Comparison of ENCODE assay signal across 8 cellular contexts in genomic region chr4:17347445-17347844, GRCh38.
DNase-seq lines count a peak whose midpoint lies in the region; ATAC-seq and TF ChIP-seq lines count a peak whose summit lies in the region.

No MANE protein-coding gene starts in this region.

- H3K79me2 ChIP-seq in PC-9 (ENCODE audit: low read depth): no peaks in the 10 kb centered on the region
- H3K79me2 ChIP-seq in mammary epithelial cell (ENCODE audit: insufficient read depth, low read length): no peaks in the 10 kb centered on the region

- BruUV-seq in PC-9 (replicated peaks; lab: Mats Ljungman, UMichigan) (no TSS peak), mammary epithelial cell (replicated peaks; lab: Mats Ljungman, UMichigan) (no TSS peak)

- H3F3A ChIP-seq in PC-9 (ENCODE audit: insufficient read depth, low read depth): no peaks in the 10 kb centered on the region

- H3K27me3 ChIP-seq in PC-9 (ENCODE audit: insufficient read depth, low read depth) (no peaks in the 10 kb centered on the region), mammary epithelial cell (ENCODE audit: insufficient read depth, low read length) (no peaks in the 10 kb centered on the region)

- no peaks in the 10 kb centered on the region for H4K20me1 ChIP-seq in PC-9 (ENCODE audit: insufficient read depth)
- no peaks in the 10 kb centered on the region for H4K20me1 ChIP-seq in mammary epithelial cell (ENCODE audit: insufficient read depth, low read length)

- H3K4me3 ChIP-seq in PC-9: no peak overlapping the region
- H3K4me3 ChIP-seq in mammary epithelial cell (replicated peaks in 1 of 3; ENCODE audit: insufficient read depth in 1 of 3, low read depth in 2 of 3, low read length in 3 of 3): no peak overlapping the region

- no peaks in the 10 kb centered on the region for H3K4me1 ChIP-seq in PC-9 (replicated peaks; ENCODE audit: insufficient read depth)
- H3K4me1 ChIP-seq in mammary epithelial cell (ENCODE audit: insufficient read depth, low read length): no peaks in the 10 kb centered on the region

- H3K4me2 ChIP-seq in PC-9 (no peak overlapping the region), mammary epithelial cell (ENCODE audit: insufficient read depth, low read depth, low read length) (no peak overlapping the region)

- H3K9ac ChIP-seq in mammary epithelial cell (ENCODE audit: insufficient read depth, low read length): no peak overlapping the region

- WGBS in mammary epithelial cell (ENCODE audit: low coverage, missing lambda C conversion rate): 21% methylated on average over 2 of the region's 2 CpGs

- H3K9me3 ChIP-seq in PC-9 (ENCODE audit: insufficient read depth, low read depth) (no peaks in the 10 kb centered on the region), mammary epithelial cell (replicated peaks; ENCODE audit: insufficient read depth, low read length) (no peaks in the 10 kb centered on the region)

- in situ Hi-C loops in mammary epithelial cell (cut with MboI; ENCODE audit: low sequenced_read_pairs in 2 of 2): loop anchor here in 1 of 2 donors (25.0 kb wide), 1 partner anchor 1060 kb away; no protein-coding TSS in a partner anchor

- no peak overlapping the region for H2AFZ ChIP-seq in PC-9
- no peak overlapping the region for H2AFZ ChIP-seq in mammary epithelial cell (ENCODE audit: low read depth, low read length)

- DNase-seq in D341Med (ENCODE audit: low spot score): peak; percentile 31
- DNase-seq in PC-9: no peak
- peak; percentile 3 for DNase-seq in mammary epithelial cell
- DNase-seq in medulla oblongata (ENCODE audit: extremely low spot score): peak; percentile 47
- DNase-seq in GOT3 (lab: John Stamatoyannopoulos, UW): no peak
- no peak for DNase-seq in superior temporal gyrus (ENCODE audit: extremely low spot score)
- no peak for DNase-seq in SHP77 treated with DMSO at 0.1 percent for 48 hours (lab: John Stamatoyannopoulos, UW)

- intact Hi-C loops in PC-9 (cut with micrococcal nuclease; ENCODE audit: unreplicated experiment): no loop called here
- intact Hi-C loops in mammary epithelial cell (cut with micrococcal nuclease): loop anchor here (1.0 to 5.0 kb wide), 3 partner anchors 100 to 1245 kb away; no protein-coding TSS in a partner anchor

- dilution Hi-C loops in mammary epithelial cell (cut with HindIII; ENCODE audit: low sequenced_read_pairs): no loop called here

- CTCF ChIA-PET in PC-9 (lab: Charles Lee): no interaction called here
- CTCF ChIA-PET in mammary epithelial cell (lab: Charles Lee; ENCODE audit: low non-redundant PET): no interaction called here

- H3K36me3 ChIP-seq in PC-9 (ENCODE audit: low read depth) (no peaks in the 10 kb centered on the region), mammary epithelial cell (ENCODE audit: insufficient read depth, low read length) (no peaks in the 10 kb centered on the region)

- TF ChIP-seq CTCF in PC-9 (conservative IDR thresholded peaks at IDR 0.05) (peak; percentile 58), mammary epithelial cell (conservative IDR thresholded peaks at IDR 0.05 in 1 of 2, IDR thresholded peaks at IDR 0.05 in 1 of 2; ENCODE audit: extremely low read depth in 1 of 2, insufficient read depth in 1 of 2, low read depth in 1 of 2, low read length in 2 of 2) (peak; percentile 37 to 61)

- no peaks in the 10 kb centered on the region for H3K9me2 ChIP-seq in PC-9 (ENCODE audit: insufficient read depth)

- H3K27ac ChIP-seq in PC-9 (no peak overlapping the region), mammary epithelial cell (ENCODE audit: insufficient read depth, low read depth, low read length) (no peak overlapping the region)

- peak; percentile 55 for ATAC-seq in GM21529 (IDR thresholded peaks at IDR 0.05; ENCODE audit: unreplicated experiment)

- POLR2A ChIA-PET in PC-9 (lab: Charles Lee; ENCODE audit: unreplicated experiment): no interaction called here

Comparison
In these comparisons a context has a peak if more than half of its experiments do, and no peak if none do; other contexts are left out.
1. DNase-seq: peak in D341Med (single experiment), mammary epithelial cell (single experiment) and medulla oblongata (single experiment); none in PC-9 (0 of 2), GOT3 (single experiment), superior temporal gyrus (single experiment) and SHP77 treated with DMSO at 0.1 percent for 48 hours (single experiment).